ENCODE assay signal across 9 cellular contexts in genomic region chr6:31180500-31180899, GRCh38. TPM values are rescaled to one million over a fixed set of nuclear protein-coding genes. Genes with fewer than 3 reads are reported as not detected.
DNase-seq lines count a peak whose midpoint lies in the region; ATAC-seq, FAIRE-seq and TF ChIP-seq lines count a peak whose summit lies in the region.
"Had no signal": no experiment of that assay in that cellular context is flagged by ENCODE, and none has a peak within 500 bp of the region (broad histone marks: within the 10 kb centered on the region; RNA-seq: fewer than 3 reads in every experiment).

No MANE protein-coding gene starts in this region.

- CTCF ChIA-PET in T-cell (lab: Charles Lee): interaction anchor here in 1 of 2 donors (1.1 kb wide), 1 partner anchor 12 kb away, joined by 3 read pairs; no protein-coding TSS in a partner anchor

- H3K27me3 Mint-ChIP-seq in T-cell: no peaks in the 10 kb centered on the region

- no peaks in the 10 kb centered on the region for H3K4me1 ChIP-seq in testis

- H3K27me3 ChIP-seq in bronchial epithelial cell (ENCODE audit: control insufficient read depth, insufficient read depth, low read length) (no peaks in the 10 kb centered on the region), testis (no peaks in the 10 kb centered on the region)

- peak overlapping the region; percentile 72 to 86 (median 85) for H3K4me3 Mint-ChIP-seq in T-cell

- TF ChIP-seq POLR2A in testis (IDR thresholded peaks at IDR 0.05): no peak

- H3K9me3 Mint-ChIP-seq in T-cell: no peaks in the 10 kb centered on the region

- peak overlapping the region in 1 of 2 donors; percentile 59 for H3K27ac ChIP-seq in testis

- DNase-seq in G401 (ENCODE audit: low spot score) (peak; percentile 65), T-cell (peak in 31 of 34 experiments; percentile 21 to 77 (median 52)), bronchial epithelial cell (ENCODE audit: low read depth) (no peak), medulla oblongata (ENCODE audit: extremely low spot score) (peak; percentile 67), testis (peak; percentile 86), mesenteric fat pad (ENCODE audit: low spot score) (no peak), T-helper 9 cell (no peak)

- POLR2A ChIA-PET in T-cell (lab: Charles Lee): interaction anchor here in 1 of 2 donors (0.6 kb wide), 1 partner anchor 18 kb away, joined by 3 read pairs; no protein-coding TSS in a partner anchor

- in situ Hi-C loops in G401 (cut with HindIII; ENCODE audit: low sequenced_read_pairs): no loop called here

- H3K36me3 Mint-ChIP-seq in T-cell: no peaks in the 10 kb centered on the region

- ATAC-seq in T-cell (replicated peaks in 1 of 4) (peak; percentile 86 to 100 (median 94)), GM18861 (IDR thresholded peaks at IDR 0.05; ENCODE audit: unreplicated experiment) (no peak)

- H3K4me1 Mint-ChIP-seq in T-cell: peaks cover 9 to 29% (median 21%) of the 10 kb centered on the region in 3 donors

- FAIRE-seq in bronchial epithelial cell (lab: Jason Lieb, UNC): no peak

- H3K36me3 ChIP-seq in bronchial epithelial cell (ENCODE audit: control insufficient read depth, insufficient read depth, low read length) (peaks cover 5% of the 10 kb centered on the region), testis (ENCODE audit: low read depth, missing control alignments) (no peaks in the 10 kb centered on the region)

- H3K4me3 ChIP-seq in bronchial epithelial cell (ENCODE audit: low read depth, low read length) (peak overlapping the region; percentile 22), testis (peak overlapping the region; percentile 49 to 58)

- H3K9me3 ChIP-seq in testis: no peaks in the 10 kb centered on the region

- intact Hi-C loops in testis (cut with DNase I; ENCODE audit: low total_unique reads): no loop called here

- no peak for TF ChIP-seq CTCF in bronchial epithelial cell (IDR thresholded peaks at IDR 0.05; ENCODE audit: insufficient read depth, low read length, severe bottlenecking)
- TF ChIP-seq CTCF in testis (IDR thresholded peaks at IDR 0.05): no peak

- peak overlapping the region; percentile 64 to 85 for H3K27ac Mint-ChIP-seq in T-cell

- WGBS in testis, 2 donors: 9 to 62% methylated on average over 9 to 26 of the region's 26 CpGs

RNA-seq across cellular contexts. Expression of gene POU5F1, which starts 10.0 kb away (rescaled TPM):
- total RNA-seq in G401 (2014; rRNA removed; shearing (Covaris generic)): 0.18 TPM in 1 of 2 replicates, not detected in the other
- total RNA-seq in T-cell (1 to 10 TPM in 3 of 5 donors, under 1 TPM in 1, not detected in 1; 0.61 to 3.9 (median 2.9) TPM), bronchial epithelial cell (0.53 and 1.3 TPM in 2 replicates), testis (1 to 10 TPM; 1.3 to 4.2 TPM), mesenteric fat pad (0.93 TPM)
- 3.0 TPM for polyA plus RNA-seq in testis (ENCODE audit: insufficient read depth, low read depth, low replicate concordance)
- total RNA-seq: glomerular endothelial cell had no signal

RNA-seq across cellular contexts. Expression of gene TCF19, which starts 22.1 kb away (rescaled TPM):
- 16.1 and 19.4 TPM in 2 replicates for total RNA-seq in G401 (2014; rRNA removed; shearing (Covaris generic))
- total RNA-seq in T-cell (10 to 100 TPM in 1 of 5 donors, 1 to 10 TPM in 4; 5.9 to 10.8 (median 9.6) TPM), bronchial epithelial cell (1.1 and 3.1 TPM in 2 replicates), testis (1 to 10 TPM; 3.6 to 3.7 TPM), mesenteric fat pad (2.1 TPM)
- polyA plus RNA-seq in testis (ENCODE audit: insufficient read depth, low read depth, low replicate concordance): 4.7 TPM

RNA-seq across cellular contexts. Expression of gene CCHCR1, which starts 22.9 kb away (rescaled TPM):
- total RNA-seq in G401 (2014; rRNA removed; shearing (Covaris generic)): 33.6 and 37.5 TPM in 2 replicates
- total RNA-seq in T-cell: 10 to 100 TPM; 20.7 to 38.6 (median 28.1) TPM
- total RNA-seq in bronchial epithelial cell: 14.5 and 25.2 TPM in 2 replicates
- 10 to 100 TPM; 86.4 to 93.2 TPM for total RNA-seq in testis
- 174 TPM for polyA plus RNA-seq in testis (ENCODE audit: insufficient read depth, low read depth, low replicate concordance)
- 8.4 TPM for total RNA-seq in mesenteric fat pad

RNA-seq across cellular contexts. Expression of gene PSORS1C2, which starts 41.6 kb away (rescaled TPM):
- not detected in 2 replicates for total RNA-seq in G401 (2014; rRNA removed; shearing (Covaris generic))
- total RNA-seq in T-cell (not detected), bronchial epithelial cell (not detected in 2 replicates), testis (not detected), mesenteric fat pad (not detected)
- polyA plus RNA-seq in testis (ENCODE audit: insufficient read depth, low read depth, low replicate concordance): not detected
- total RNA-seq: glomerular endothelial cell had no signal

Comparison
In these comparisons a context has a peak if more than half of its experiments do, and no peak if none do; other contexts are left out.
1. DNase-seq: peak in G401 (single experiment), T-cell (31 of 34), medulla oblongata (single experiment) and testis (single experiment); none in bronchial epithelial cell (single experiment), mesenteric fat pad (single experiment) and T-helper 9 cell (single experiment).